Comparison of ENCODE assay signal across 8 cellular contexts in genomic region chr14:69693823-69694729, GRCh38.
A peak's percentile ranks its signal among the peaks of the same experiment; 100 is the strongest.
DNase-seq lines count a peak whose midpoint lies in the region; ATAC-seq, FAIRE-seq and TF ChIP-seq lines count a peak whose summit lies in the region.

No MANE protein-coding gene starts in this region.

- H3K27me3 ChIP-seq in colonic mucosa (no peaks in the 10 kb centered on the region), neutrophil (no peaks in the 10 kb centered on the region)

- ATAC-seq in GM18868 (IDR thresholded peaks at IDR 0.05; ENCODE audit: unreplicated experiment) = peak; percentile 53
- no peak for ATAC-seq in GM21737 (IDR thresholded peaks at IDR 0.05; ENCODE audit: unreplicated experiment)

- peak overlapping the region in 1 of 2 donors; percentile 83 for H3K9ac ChIP-seq in colonic mucosa (ENCODE audit: low read depth in 2 of 2, low read length in 2 of 2)

- intact Hi-C loops in colonic mucosa (cut with DNase I) = no loop called here

- no peaks in the 10 kb centered on the region for H3K9me3 ChIP-seq in KOPT-K1 (ENCODE audit: insufficient read depth, low read length, poor library complexity, severe bottlenecking)
- H3K9me3 ChIP-seq in colonic mucosa = no peaks in the 10 kb centered on the region
- H3K9me3 ChIP-seq in neutrophil = no peaks in the 10 kb centered on the region

- no peaks in the 10 kb centered on the region for H3K36me3 ChIP-seq in KOPT-K1 (ENCODE audit: insufficient read depth, low read length)
- H3K36me3 ChIP-seq in colonic mucosa = no peaks in the 10 kb centered on the region
- peaks cover 11% of the 10 kb centered on the region for H3K36me3 ChIP-seq in neutrophil

- TF ChIP-seq CTCF in colonic mucosa (IDR thresholded peaks at IDR 0.05) = no peak
- no peak for TF ChIP-seq CTCF in neutrophil (IDR thresholded peaks at IDR 0.05)

- FAIRE-seq in H54 (lab: Jason Lieb, UNC) = no peak

- TF ChIP-seq POLR2A in H54 (IDR thresholded peaks at IDR 0.05; ENCODE audit: low read depth, low read length) = no peak

- peaks cover 41% of the 10 kb centered on the region for H3K4me1 ChIP-seq in colonic mucosa
- H3K4me1 ChIP-seq in neutrophil (ENCODE audit: control insufficient read depth in 1 of 2, insufficient read depth in 1 of 2, low read depth in 1 of 2, low read length in 1 of 2) = peaks cover 71 to 72% of the 10 kb centered on the region in 2 experiments

- H3K4me3 ChIP-seq in colonic mucosa (no peak overlapping the region), neutrophil (ENCODE audit: low read depth in 1 of 2, low read length in 1 of 2) (peak overlapping the region; percentile 49 to 54)

- H3K27ac ChIP-seq in KOPT-K1 (ENCODE audit: low read depth, low read length, poor library complexity, severe bottlenecking) (peak overlapping the region; percentile 34), colonic mucosa (peak overlapping the region; percentile 88), neutrophil (peak overlapping the region; percentile 96)

- DNase-seq in colonic mucosa = peak; percentile 90
- no peak for DNase-seq in H54 (ENCODE audit: insufficient read length, low spot score)
- DNase-seq in EL = no peak
- no peak for DNase-seq in MV-4-11 (lab: John Stamatoyannopoulos, UW)

Comparison
In these comparisons a context has a peak if more than half of its experiments do, and no peak if none do; other contexts are left out.
1. H3K27ac ChIP-seq: peak in every context shown above with its lines; median percentile 96 in neutrophil; 88 in colonic mucosa; 34 in KOPT-K1.